ENCODE assay signal across 8 cellular contexts in the genomic region with DNA sequence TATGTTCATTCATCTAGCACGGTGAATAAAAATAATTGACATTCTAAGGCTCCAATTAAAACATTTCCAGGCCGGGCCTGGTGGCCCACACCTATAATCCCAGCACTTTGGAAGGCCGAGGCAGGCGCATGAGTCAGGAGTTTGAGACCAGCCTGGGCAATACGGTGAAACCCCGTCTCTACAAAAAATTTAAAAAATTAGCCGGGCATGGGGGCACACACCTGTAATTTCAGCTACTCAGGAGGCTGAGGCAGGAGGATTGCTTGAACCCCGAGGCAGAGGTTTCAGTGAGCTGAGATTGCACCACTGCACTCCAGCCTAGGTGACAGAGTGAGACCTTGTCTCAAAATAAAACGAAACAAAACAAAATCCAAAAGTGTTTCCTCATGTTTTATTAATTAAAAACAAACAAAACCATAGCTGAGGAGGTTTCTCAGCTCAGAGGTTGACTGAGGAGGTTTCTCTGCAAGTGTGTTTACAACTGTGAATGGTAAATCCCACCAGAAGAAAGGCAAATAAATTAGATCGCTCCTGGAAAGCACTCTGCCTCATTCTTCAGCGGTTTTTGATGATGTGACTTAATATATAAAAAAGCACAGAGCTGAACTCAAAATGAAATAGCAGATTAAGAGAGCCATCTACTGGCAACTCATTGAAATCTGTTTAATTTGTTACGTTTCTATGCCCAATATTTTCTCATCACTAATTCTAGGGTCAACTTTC. TPM values are rescaled to one million over a fixed set of nuclear protein-coding genes. Genes with fewer than 3 reads are reported as not detected.
DNase-seq lines count a peak whose midpoint lies in the region; ATAC-seq, FAIRE-seq and TF ChIP-seq lines count a peak whose summit lies in the region.

No MANE protein-coding gene starts in this region.

- peaks cover 9% of the 10 kb centered on the region for H3K36me3 Mint-ChIP-seq in brain

- H3K9me3 Mint-ChIP-seq in brain = peaks cover 3 to 20% (median 16%) of the 10 kb centered on the region in 5 experiments

- TF ChIP-seq CTCF in AG10803 (conservative IDR thresholded peaks at IDR 0.05; ENCODE audit: low read length) (peak; percentile 68), brain (conservative IDR thresholded peaks at IDR 0.05) (peak; percentile 80 to 85)

- H3K4me3 Mint-ChIP-seq in brain = peak overlapping the region in 3 of 5 experiments; percentile 18 to 64 (median 46)

- H3K4me1 Mint-ChIP-seq in brain = peaks cover 8% of the 10 kb centered on the region

- peak; percentile 64 for DNase-seq in AG10803 (ENCODE audit: low read depth)
- no peak for DNase-seq in GM19239 (ENCODE audit: insufficient read length, low spot score)
- DNase-seq in NCI-H2227 treated with DMSO at 0.1 percent for 48 hours (lab: John Stamatoyannopoulos, UW) = peak; percentile 64
- DNase-seq in kidney glomerular epithelial cell (lab: John Stamatoyannopoulos, UW) = peak; percentile 33
- DNase-seq in urothelium cell line (ENCODE audit: low spot score) = peak; percentile 39

- no peak for ATAC-seq in HG03135 (IDR thresholded peaks at IDR 0.05; ENCODE audit: unreplicated experiment)
- ATAC-seq in GM19351 (IDR thresholded peaks at IDR 0.05; ENCODE audit: unreplicated experiment) = no peak

- peaks cover 8% of the 10 kb centered on the region for H3K27me3 Mint-ChIP-seq in brain

- FAIRE-seq in GM19239 (lab: Jason Lieb, UNC) = peak; percentile 84
- FAIRE-seq in urothelium cell line (lab: Jason Lieb, UNC) = no peak

- peak overlapping the region in 2 of 5 experiments; percentile 51 to 65 for H3K27ac Mint-ChIP-seq in brain

- peak overlapping the region; percentile 34 for H3K4me3 ChIP-seq in AG10803 (ENCODE audit: low read length)

RNA-seq across cellular contexts. Expression of a gene that starts 37.7 kb away (rescaled TPM):
- 8.4 TPM for polyA plus RNA-seq in brain (ENCODE audit: insufficient read depth, low read depth, low replicate concordance)

RNA-seq across cellular contexts. Expression of a gene that starts 58.1 kb away (rescaled TPM):
- polyA plus RNA-seq in brain (ENCODE audit: insufficient read depth, low read depth, low replicate concordance) = 17.5 TPM
